8 cellular contexts compared by ENCODE assay signal in the genomic region with DNA sequence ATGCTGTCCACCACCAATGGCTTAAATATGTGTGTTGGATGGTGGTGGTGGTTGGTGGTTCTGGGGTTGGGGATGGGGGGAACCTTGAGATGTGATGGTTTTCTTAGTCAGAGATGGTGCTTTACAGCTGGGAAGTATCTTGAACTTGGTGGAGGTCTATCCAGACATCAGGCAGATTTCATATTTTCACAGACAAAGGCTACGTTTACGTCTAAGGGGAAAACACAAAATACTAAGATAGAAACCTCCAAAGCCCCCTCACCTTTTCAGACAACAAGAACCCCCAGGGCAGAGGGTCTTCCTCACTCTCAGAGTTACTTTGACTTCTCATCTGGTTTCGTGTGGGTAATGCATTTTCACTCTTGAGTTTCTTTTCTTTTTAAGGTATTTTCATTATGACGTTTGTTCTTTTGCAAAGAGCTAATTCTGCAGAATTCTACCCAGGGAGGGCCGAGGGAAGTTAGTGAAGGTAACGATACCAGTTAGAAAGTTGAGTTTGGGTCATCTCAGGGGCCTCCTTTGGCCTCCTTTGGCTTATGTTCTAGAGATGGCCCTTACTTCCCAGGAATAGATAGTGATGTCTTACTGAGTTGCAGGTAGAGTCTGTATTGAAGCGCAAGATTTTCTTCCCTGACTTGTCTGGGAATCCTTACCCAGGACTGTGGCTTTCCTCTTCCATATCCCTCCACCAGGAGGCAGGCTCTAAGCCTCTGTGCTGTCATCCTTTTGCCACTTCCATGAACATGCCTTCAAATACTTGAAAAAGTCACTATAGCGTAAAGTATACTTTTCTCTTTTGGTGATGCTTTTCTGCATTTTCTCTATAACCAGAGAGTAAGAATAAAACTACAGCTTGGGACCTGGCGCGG. TPM values are rescaled to one million over a fixed set of nuclear protein-coding genes. Genes with fewer than 3 reads are reported as not detected.
DNase-seq lines count a peak whose midpoint lies in the region; ATAC-seq and TF ChIP-seq lines count a peak whose summit lies in the region.
"Had no signal": no experiment of that assay in that cellular context is flagged by ENCODE, and none has a peak within 500 bp of the region (broad histone marks: within the 10 kb centered on the region; RNA-seq: fewer than 3 reads in every experiment).

No MANE protein-coding gene starts in this region.

- POLR2A ChIA-PET in OCI-LY7 (lab: Charles Lee) = interaction anchor here (0.6 to 1.2 kb wide), 5 partner anchors 8 to 64 kb away, joined by 3 to 6 read pairs (median 4); no protein-coding TSS in a partner anchor

- TF ChIP-seq CTCF in GM13976 (IDR thresholded peaks at IDR 0.05; ENCODE audit: borderline replicate concordance, control extremely low read depth, extremely low read depth, insufficient read depth, missing control alignments) (peak; percentile 22), OCI-LY7 (conservative IDR thresholded peaks at IDR 0.05; ENCODE audit: low read length) (peak; percentile 66), glutamatergic neuron (IDR thresholded peaks at IDR 0.05; ENCODE audit: partially characterized antibody, unreplicated experiment) (peak; percentile 47)

- no TSS peak for BruUV-seq in OCI-LY7 (replicated peaks; lab: Mats Ljungman, UMichigan)

- H3K27ac ChIP-seq in OCI-LY7 (ENCODE audit: low read depth, low read length, poor library complexity, severe bottlenecking) = no peak overlapping the region
- H3K27ac ChIP-seq: parathyroid adenoma had no signal

- intact Hi-C loops in OCI-LY7 (cut with micrococcal nuclease; ENCODE audit: unreplicated experiment) = no loop called here

- no peaks in the 10 kb centered on the region for H3K9me3 ChIP-seq in OCI-LY7 (ENCODE audit: low read length)

- H3K27ac Mint-ChIP-seq in glutamatergic neuron (ENCODE audit: unreplicated experiment) = no peak overlapping the region

- peaks cover 12% of the 10 kb centered on the region; the same call in 1 of the 2 replicates for H4K20me1 ChIP-seq in OCI-LY7 (ENCODE audit: insufficient read depth, low read length)

- H2AFZ ChIP-seq in OCI-LY7 (ENCODE audit: low read length) = no peak overlapping the region
- H2AFZ ChIP-seq: parathyroid adenoma had no signal

- DNase-seq in GM13976 (ENCODE audit: low spot score) = peak; percentile 49
- no peak for DNase-seq in OCI-LY7 (ENCODE audit: low spot score)
- DNase-seq in glutamatergic neuron = no peak
- no peak for DNase-seq in A172 (ENCODE audit: low spot score)
- no peak for DNase-seq in RPMI8226
- DNase-seq in NCI-H524 (lab: John Stamatoyannopoulos, UW) = no peak

- H3K36me3 ChIP-seq in OCI-LY7 (ENCODE audit: insufficient read depth, low read length) = peaks cover 86% of the 10 kb centered on the region

- no peak overlapping the region for H3K4me3 ChIP-seq in OCI-LY7 (ENCODE audit: low read depth, low read length, poor library complexity, severe bottlenecking)

- no peaks in the 10 kb centered on the region for H3K27me3 Mint-ChIP-seq in glutamatergic neuron (ENCODE audit: unreplicated experiment)

- peaks cover 2% of the 10 kb centered on the region for H3K4me1 Mint-ChIP-seq in glutamatergic neuron (ENCODE audit: low read depth, unreplicated experiment)

- peak; percentile 48 for ATAC-seq in GM21825 (IDR thresholded peaks at IDR 0.05; ENCODE audit: unreplicated experiment)

- H3K9me3 Mint-ChIP-seq in glutamatergic neuron (ENCODE audit: unreplicated experiment) = no peaks in the 10 kb centered on the region

- no peak overlapping the region for H3K4me2 ChIP-seq in OCI-LY7 (ENCODE audit: low read length)

- H3K4me3 Mint-ChIP-seq in glutamatergic neuron (ENCODE audit: unreplicated experiment) = no peak overlapping the region

- peaks cover 100% of the 10 kb centered on the region for H3K79me2 ChIP-seq in OCI-LY7 (ENCODE audit: insufficient read depth, low read depth, low read length)
- H3K79me2 ChIP-seq: parathyroid adenoma had no signal

- no peaks in the 10 kb centered on the region for H3K9me2 ChIP-seq in OCI-LY7 (ENCODE audit: insufficient read depth, low read length)

- in situ Hi-C loops in GM13976 (cut with MboI; ENCODE audit: low sequenced_read_pairs, unreplicated experiment) = no loop called here

- H3K36me3 Mint-ChIP-seq in glutamatergic neuron (ENCODE audit: unreplicated experiment) = no peaks in the 10 kb centered on the region

- CTCF ChIA-PET in OCI-LY7 (lab: Charles Lee; ENCODE audit: unreplicated experiment) = interaction anchor here (1.6 kb wide), 1 partner anchor 79 kb away, joined by 3 read pairs; no protein-coding TSS in a partner anchor

- peaks cover 12% of the 10 kb centered on the region for H3K4me1 ChIP-seq in OCI-LY7 (ENCODE audit: insufficient read depth, low read length, poor library complexity, severe bottlenecking)
- H3K4me1 ChIP-seq: parathyroid adenoma had no signal

RNA-seq across cellular contexts. Expression of gene RHOH, which starts 31.9 kb away (rescaled TPM):
- total RNA-seq in OCI-LY7 (2014; rRNA removed; shearing (Covaris generic)) = 35.5 and 38.2 TPM in 2 replicates
- total RNA-seq in OCI-LY7 (2022) (83.2 and 87.4 TPM in 2 replicates), glutamatergic neuron (ENCODE audit: unreplicated experiment) (not detected)
- not detected in 2 replicates for total RNA-seq in A172 (2014; rRNA removed; shearing (Covaris generic))

Comparison
In these comparisons a context has a peak if more than half of its experiments do, and no peak if none do; other contexts are left out.
1. RNA of gene RHOH, which starts 31.9 kb away (total RNA-seq): 35.5 to 87.4 TPM in OCI-LY7; not detected in glutamatergic neuron (single experiment) and not detected in A172; every median in the first group is over 10 times any median in the second.
2. Peak in every context shown above with its lines, with median percentiles within 50 percentile points of each other: CTCF ChIP-seq.